In the genomic region with DNA sequence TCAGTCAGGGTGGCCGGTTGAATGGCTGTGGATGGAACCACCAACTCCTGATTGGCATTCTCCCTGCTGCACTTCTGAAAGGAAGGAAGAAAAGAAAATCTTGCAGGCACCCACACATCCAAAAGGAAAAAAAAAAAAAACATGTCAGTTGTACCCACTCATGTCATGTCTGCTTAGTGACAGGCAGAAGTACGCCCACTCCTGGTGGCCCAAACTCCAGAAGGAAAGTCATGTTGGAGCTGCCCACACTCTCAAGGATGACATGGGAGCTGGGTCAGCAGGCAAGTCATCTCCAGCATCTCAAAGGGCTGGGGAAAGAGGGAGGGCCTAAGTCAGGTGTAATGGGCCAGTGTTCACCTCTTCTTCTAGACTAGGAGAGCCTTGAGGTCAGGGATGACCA, we compare ENCODE assay signal across 34 cellular contexts.
DNase-seq lines count a peak whose midpoint lies in the region; ATAC-seq, FAIRE-seq and TF ChIP-seq lines count a peak whose summit lies in the region.
"Had no signal": no experiment of that assay in that cellular context is flagged by ENCODE, and none has a peak within 500 bp of the region (broad histone marks: within the 10 kb centered on the region; RNA-seq: fewer than 3 reads in every experiment).

No MANE protein-coding gene starts in this region.

- H3K4me1 ChIP-seq in CD8-positive, alpha-beta memory T cell (ENCODE audit: insufficient read depth, low read length), result peaks cover 98% of the 10 kb centered on the region
- peaks cover 67 to 93% of the 10 kb centered on the region in 2 donors for H3K4me1 ChIP-seq in naive thymus-derived CD4-positive, alpha-beta T cell (ENCODE audit: control insufficient read depth in 2 of 2, insufficient read depth in 2 of 2, low read length in 2 of 2)
- no peaks in the 10 kb centered on the region for H3K4me1 ChIP-seq in left lung
- H3K4me1 ChIP-seq in pancreas, result no peaks in the 10 kb centered on the region
- no peaks in the 10 kb centered on the region for H3K4me1 ChIP-seq in ovary (ENCODE audit: insufficient read depth)
- H3K4me1 ChIP-seq: right atrium auricular region, stomach, thyroid gland, uterus had no signal

- TF ChIP-seq POLR2A in ovary (IDR thresholded peaks at IDR 0.05), result no peak

- no peaks in the 10 kb centered on the region for H3K27me3 ChIP-seq in CD8-positive, alpha-beta memory T cell (ENCODE audit: insufficient read depth, low read length, poor library complexity, severe bottlenecking)
- H3K27me3 ChIP-seq in naive thymus-derived CD4-positive, alpha-beta T cell (ENCODE audit: control insufficient read depth in 2 of 2, insufficient read depth in 2 of 2, low read length in 2 of 2), result no peaks in the 10 kb centered on the region
- H3K27me3 ChIP-seq in left lung (no peaks in the 10 kb centered on the region), pancreas (peaks cover 0 to 4% (median 0%) of the 10 kb centered on the region in 4 donors), ovary (no peaks in the 10 kb centered on the region)
- H3K27me3 ChIP-seq: cardiac muscle cell, MG63, neural progenitor cell, right atrium auricular region, uterus had no signal

- no peak overlapping the region for H3K27ac ChIP-seq in CD8-positive, alpha-beta memory T cell (ENCODE audit: low read depth, low read length)
- H3K27ac ChIP-seq in naive thymus-derived CD4-positive, alpha-beta T cell (ENCODE audit: low read depth, low read length), result peak overlapping the region; percentile 80
- no peak overlapping the region for H3K27ac ChIP-seq in left lung
- H3K27ac ChIP-seq in pancreas, result no peak overlapping the region
- no peak overlapping the region for H3K27ac ChIP-seq in ovary
- H3K27ac ChIP-seq: cardiac muscle cell, neural progenitor cell, right atrium auricular region, stomach, thyroid gland, uterus had no signal

- POLR2A ChIA-PET in CD8-positive, alpha-beta memory T cell (lab: Charles Lee), result interaction anchor here (0.8 kb wide), 1 partner anchor 18 kb away, joined by 3 read pairs; no protein-coding TSS in a partner anchor
- POLR2A ChIA-PET in naive thymus-derived CD4-positive, alpha-beta T cell (lab: Charles Lee), result interaction anchor here (0.6 to 25.4 kb wide), 13 partner anchors 7 to 1074 kb away, joined by 3 to 501 read pairs (median 4); a partner anchor contains a TSS

- peaks cover 19% of the 10 kb centered on the region for H3K36me3 Mint-ChIP-seq in activated T-cell treated with anti-CD3 and anti-CD28 coated beads, Interleukin-2, amount 50 U/mL, for 24 hours (ENCODE audit: low read depth)
- peaks cover 3 to 12% (median 5%) of the 10 kb centered on the region in 3 donors for H3K36me3 Mint-ChIP-seq in CD8-positive, alpha-beta memory T cell
- H3K36me3 Mint-ChIP-seq in activated T-helper 17 cell treated with anti-CD3 and anti-CD28 coated beads, Interleukin-2, amount 50 U/mL, for 72 hours (ENCODE audit: low read depth), result peaks cover 7% of the 10 kb centered on the region
- H3K36me3 Mint-ChIP-seq in naive thymus-derived CD4-positive, alpha-beta T cell, result peaks cover 0 to 34% (median 8%) of the 10 kb centered on the region in 5 donors
- H3K36me3 Mint-ChIP-seq: neural progenitor cell, WTC11 had no signal

- peaks cover 17% of the 10 kb centered on the region for H3K9me3 Mint-ChIP-seq in activated T-cell treated with anti-CD3 and anti-CD28 coated beads, Interleukin-2, amount 50 U/mL, for 24 hours
- peaks cover 0 to 1% (median 0%) of the 10 kb centered on the region in 5 donors for H3K9me3 Mint-ChIP-seq in CD8-positive, alpha-beta memory T cell
- H3K9me3 Mint-ChIP-seq in activated T-helper 17 cell treated with anti-CD3 and anti-CD28 coated beads, Interleukin-2, amount 50 U/mL, for 72 hours, result peaks cover 15% of the 10 kb centered on the region
- H3K9me3 Mint-ChIP-seq in naive thymus-derived CD4-positive, alpha-beta T cell, result peaks cover 0 to 4% (median 0%) of the 10 kb centered on the region in 11 donors
- H3K9me3 Mint-ChIP-seq: neural progenitor cell, WTC11 had no signal

- H3K9me3 ChIP-seq in CD8-positive, alpha-beta memory T cell (ENCODE audit: low read length), result no peaks in the 10 kb centered on the region
- H3K9me3 ChIP-seq in naive thymus-derived CD4-positive, alpha-beta T cell (ENCODE audit: control insufficient read depth in 2 of 3, low read length in 3 of 3), result no peaks in the 10 kb centered on the region
- H3K9me3 ChIP-seq in left lung, result no peaks in the 10 kb centered on the region
- H3K9me3 ChIP-seq in pancreas, result no peaks in the 10 kb centered on the region
- no peaks in the 10 kb centered on the region for H3K9me3 ChIP-seq in ovary
- H3K9me3 ChIP-seq: MG63, right atrium auricular region, stomach, thyroid gland, uterus had no signal

- H3K27me3 Mint-ChIP-seq in activated T-cell treated with anti-CD3 and anti-CD28 coated beads, Interleukin-2, amount 50 U/mL, for 24 hours, result no peaks in the 10 kb centered on the region
- H3K27me3 Mint-ChIP-seq in CD8-positive, alpha-beta memory T cell, result no peaks in the 10 kb centered on the region
- no peaks in the 10 kb centered on the region for H3K27me3 Mint-ChIP-seq in activated T-helper 17 cell treated with anti-CD3 and anti-CD28 coated beads, Interleukin-2, amount 50 U/mL, for 72 hours
- H3K27me3 Mint-ChIP-seq in naive thymus-derived CD4-positive, alpha-beta T cell, result no peaks in the 10 kb centered on the region

- no peak for ATAC-seq in activated T-helper 17 cell treated with anti-CD3 and anti-CD28 coated beads, Interleukin-2, amount 50 U/mL, for 72 hours (replicated peaks)
- no peak for ATAC-seq in naive thymus-derived CD4-positive, alpha-beta T cell
- ATAC-seq in left lung (no peak), pancreas (no peak)
- ATAC-seq: GM12878, GM23338, Panc1, WTC11 had no signal

- peaks cover 97% of the 10 kb centered on the region for H3K4me1 Mint-ChIP-seq in activated T-cell treated with anti-CD3 and anti-CD28 coated beads, Interleukin-2, amount 50 U/mL, for 24 hours (ENCODE audit: low read depth)
- H3K4me1 Mint-ChIP-seq in CD8-positive, alpha-beta memory T cell, result peaks cover 87 to 97% (median 96%) of the 10 kb centered on the region in 3 donors
- peaks cover 84% of the 10 kb centered on the region for H3K4me1 Mint-ChIP-seq in activated T-helper 17 cell treated with anti-CD3 and anti-CD28 coated beads, Interleukin-2, amount 50 U/mL, for 72 hours
- peaks cover 60 to 98% (median 95%) of the 10 kb centered on the region in 7 donors for H3K4me1 Mint-ChIP-seq in naive thymus-derived CD4-positive, alpha-beta T cell

- no peaks in the 10 kb centered on the region for H3K36me3 ChIP-seq in CD8-positive, alpha-beta memory T cell (ENCODE audit: insufficient read depth, low read length)
- H3K36me3 ChIP-seq in naive thymus-derived CD4-positive, alpha-beta T cell (ENCODE audit: control insufficient read depth in 2 of 3, insufficient read depth in 3 of 3, low read length in 3 of 3), result no peaks in the 10 kb centered on the region
- H3K36me3 ChIP-seq in left lung (no peaks in the 10 kb centered on the region), pancreas (no peaks in the 10 kb centered on the region), ovary (no peaks in the 10 kb centered on the region)
- H3K36me3 ChIP-seq: cardiac muscle cell, MG63, neural progenitor cell, right atrium auricular region, stomach, thyroid gland, uterus had no signal

- no peak for TF ChIP-seq EP300 in ovary (IDR thresholded peaks at IDR 0.05)

- FAIRE-seq in pancreas (lab: Jason Lieb, UNC), result no peak
- FAIRE-seq: GM12878, GM19239, small intestine had no signal

- DNase-seq in activated T-cell treated with anti-CD3 and anti-CD28 coated beads, Interleukin-2, amount 50 U/mL, for 24 hours, result no peak
- DNase-seq in activated T-cell treated with anti-CD3 and anti-CD28 coated beads for 4 hours (no peak), left lung (no peak), pancreas (no peak), ovary (no peak)
- no peak for DNase-seq in CD8-positive, alpha-beta memory T cell
- no peak for DNase-seq in naive thymus-derived CD4-positive, alpha-beta T cell
- DNase-seq: activated gamma-delta T cell treated with Interleukin-2 at 50 U/mL for 16 hours; AML-193; aorta; cortex of kidney; effector memory CD4-positive, alpha-beta T cell; erythroblast; glutamatergic neuron; KG1; MG63; NCI-H1105; NCI-H187; NCI-H446 treated with DMSO at 0.1 percent for 48 hours; NCI-H774; Right ventricle myocardium superior; small intestine; stomach; thyroid gland; uterus had no signal

- H3K4me3 Mint-ChIP-seq in activated T-cell treated with anti-CD3 and anti-CD28 coated beads, Interleukin-2, amount 50 U/mL, for 24 hours, result no peak overlapping the region
- peak overlapping the region in 1 of 7 donors; percentile 23 for H3K4me3 Mint-ChIP-seq in CD8-positive, alpha-beta memory T cell
- peak overlapping the region; percentile 75 for H3K4me3 Mint-ChIP-seq in activated T-helper 17 cell treated with anti-CD3 and anti-CD28 coated beads, Interleukin-2, amount 50 U/mL, for 72 hours
- H3K4me3 Mint-ChIP-seq in naive thymus-derived CD4-positive, alpha-beta T cell, result peak overlapping the region; percentile 47 to 84 (median 66)
- H3K4me3 Mint-ChIP-seq: GM23338, neural progenitor cell, WTC11 had no signal

- whole genome bisulfite sequencing in pancreas, 2 donors, result 71 to 89% methylated on average over 2 of the region's 2 CpGs
- WGBS in ovary, 3 donors, result 88 to 89% (median 88%) methylated on average over 2 of the region's 2 CpGs

- H3K4me3 ChIP-seq in CD8-positive, alpha-beta memory T cell (ENCODE audit: low read length), result peak overlapping the region; percentile 6
- no peak overlapping the region for H3K4me3 ChIP-seq in naive thymus-derived CD4-positive, alpha-beta T cell (ENCODE audit: low read length)
- H3K4me3 ChIP-seq in left lung (no peak overlapping the region), pancreas (no peak overlapping the region), ovary (no peak overlapping the region)
- H3K4me3 ChIP-seq: cardiac muscle cell, GM12878, GM23338, MG63, neural progenitor cell, right atrium auricular region, stomach, thyroid gland, uterus had no signal

- peak overlapping the region; percentile 78 for H3K27ac Mint-ChIP-seq in activated T-cell treated with anti-CD3 and anti-CD28 coated beads, Interleukin-2, amount 50 U/mL, for 24 hours
- peak overlapping the region in 7 of 8 donors; percentile 39 to 92 (median 71) for H3K27ac Mint-ChIP-seq in CD8-positive, alpha-beta memory T cell
- H3K27ac Mint-ChIP-seq in activated T-helper 17 cell treated with anti-CD3 and anti-CD28 coated beads, Interleukin-2, amount 50 U/mL, for 72 hours, result peak overlapping the region; percentile 96
- H3K27ac Mint-ChIP-seq in naive thymus-derived CD4-positive, alpha-beta T cell, result peak overlapping the region; percentile 67 to 100 (median 95)
- H3K27ac Mint-ChIP-seq: GM23338, neural progenitor cell, WTC11 had no signal

- intact Hi-C loops in naive thymus-derived CD4-positive, alpha-beta T cell (cut with micrococcal nuclease), result loop anchor here in 1 of 2 donors (2.0 kb wide), 1 partner anchor 16 kb away; no protein-coding TSS in a partner anchor
- intact Hi-C loops in left lung (cut with DNase I) (no loop called here), pancreas (cut with DNase I) (no loop called here), ovary (cut with DNase I) (no loop called here)

- TF ChIP-seq CTCF in left lung (IDR thresholded peaks at IDR 0.05), result no peak
- TF ChIP-seq CTCF in pancreas (IDR thresholded peaks at IDR 0.05), result no peak
- no peak for TF ChIP-seq CTCF in ovary (IDR thresholded peaks at IDR 0.05)

- CTCF ChIA-PET in CD8-positive, alpha-beta memory T cell (lab: Charles Lee), result interaction anchor here (0.8 to 1.6 kb wide), 2 partner anchors 9 to 1079 kb away, joined by 3 read pairs; a partner anchor contains a TSS
- CTCF ChIA-PET in naive thymus-derived CD4-positive, alpha-beta T cell (lab: Charles Lee), result interaction anchor here (0.6 to 18.0 kb wide), 12 partner anchors 11 to 1040 kb away, joined by 3 to 279 read pairs (median 6); no protein-coding TSS in a partner anchor
